ENCODE assay signal across 13 cellular contexts in genomic region chr9:616694-617093, GRCh38.
"Had no signal": no experiment of that assay in that cellular context is flagged by ENCODE, and none has a peak within 500 bp of the region (broad histone marks: within the 10 kb centered on the region; RNA-seq: fewer than 3 reads in every experiment).

No MANE protein-coding gene starts in this region.

- H3K36me3 ChIP-seq: esophagus muscularis mucosa, upper lobe of left lung had no signal

- H3K27me3 ChIP-seq: esophagus muscularis mucosa, hepatocyte, upper lobe of left lung had no signal

- ATAC-seq: activated CD8-positive, alpha-beta memory T cell treated with anti-CD3 and anti-CD28 coated beads, Interleukin-2, amount 10 ng/mL, durations not matched to agents 7 days and 5 days had no signal

- H3K9me3 ChIP-seq: esophagus muscularis mucosa, upper lobe of left lung had no signal

- H2AFZ ChIP-seq: hepatocyte had no signal

- DNase-seq: activated CD4-positive, alpha-beta memory T cell treated with anti-CD3 and anti-CD28 coated beads, Interleukin-2, amount 10 ng/mL, durations not matched to agents 7 days and 5 days; activated CD8-positive, alpha-beta memory T cell treated with anti-CD3 and anti-CD28 coated beads, Interleukin-2, amount 10 ng/mL, durations not matched to agents 7 days and 5 days; activated naive CD4-positive, alpha-beta T cell; activated naive CD8-positive, alpha-beta T cell treated with anti-CD3 and anti-CD28 coated beads for 36 hours; amniotic stem cell; cortex of kidney; retina; stimulated activated CD4-positive, alpha-beta T cell treated with anti-CD3 and anti-CD28 coated beads, Interleukin-2, amount 100 ng/mL, for 24 hours; stimulated activated naive CD4-positive, alpha-beta T cell treated with Interleukin-2 at 50 U/mL for 16 hours; upper lobe of left lung had no signal

- H3K79me2 ChIP-seq: hepatocyte had no signal

- H3K27ac ChIP-seq: hepatocyte, SK-N-MC, upper lobe of left lung had no signal

- H3K4me2 ChIP-seq: hepatocyte had no signal

- H3K4me3 ChIP-seq: esophagus muscularis mucosa, hepatocyte, SK-N-MC, upper lobe of left lung had no signal
